Comparison of ENCODE assay signal across 36 cellular contexts in genomic region chr19:50822661-50823208, GRCh38. TPM values are rescaled to one million over a fixed set of nuclear protein-coding genes. Genes with fewer than 3 reads are reported as not detected.
"Had no signal": no experiment of that assay in that cellular context is flagged by ENCODE, and none has a peak within 500 bp of the region (broad histone marks: within the 10 kb centered on the region; RNA-seq: fewer than 3 reads in every experiment).

No MANE protein-coding gene starts in this region.

- H3K27me3 ChIP-seq: testis had no signal

- H3K36me3 ChIP-seq: left lung, sigmoid colon, upper lobe of right lung had no signal

- FAIRE-seq: bronchial epithelial cell had no signal

- DNase-seq: activated CD4-positive, alpha-beta T cell treated with anti-CD3 and anti-CD28 coated beads for 36 hours; activated CD4-positive, alpha-beta T cell treated with anti-CD3 and anti-CD28 coated beads, Interleukin-2, amount 50 U/mL, for 4 hours; activated CD8-positive, alpha-beta memory T cell treated with anti-CD3 and anti-CD28 coated beads for 24 hours; activated CD8-positive, alpha-beta memory T cell treated with anti-CD3 and anti-CD28 coated beads, Interleukin-2, amount 50 U/mL, for 4 hours; activated naive CD4-positive, alpha-beta T cell; activated naive CD8-positive, alpha-beta T cell treated with anti-CD3 and anti-CD28 coated beads, Interleukin-2, amount 10 ng/mL, durations not matched to agents 7 days and 5 days; activated T-cell treated with anti-CD3 and anti-CD28 coated beads, Interleukin-2, amount 50 U/mL, for 24 hours; amniotic stem cell; cerebellar nuclear complex; effector CD8-positive, alpha-beta T cell; erythroblast; foreskin fibroblast; kidney glomerular epithelial cell; left lung; naive thymus-derived CD4-positive, alpha-beta T cell; occipital lobe; sigmoid colon; stimulated activated CD4-positive, alpha-beta T cell treated with anti-CD3 and anti-CD28 coated beads, Interleukin-15, amount 100 ng/mL, for 24 hours; stimulated activated naive CD4-positive, alpha-beta T cell; T-helper 9 cell; testis; upper lobe of right lung had no signal

- H3K9me3 Mint-ChIP-seq: activated naive CD8-positive, alpha-beta T cell treated with anti-CD3 and anti-CD28 coated beads, Interleukin-2, amount 10 ng/mL, durations not matched to agents 7 days and 5 days; activated T-cell treated with anti-CD3 and anti-CD28 coated beads, Interleukin-2, amount 50 U/mL, for 24 hours; activated T-helper 17 cell treated with anti-CD3 and anti-CD28 coated beads, Interleukin-2, amount 50 U/mL, for 72 hours; dendritic cell treated with granulocyte-macrophage colony-stimulating factor and Interleukin-4, amounts not matched to agents 40 ng/mL and 50 ng/mL, for 4 days; naive thymus-derived CD4-positive, alpha-beta T cell; WTC11 had no signal

- H3K27ac ChIP-seq: left lung, sigmoid colon, testis, upper lobe of right lung had no signal

- H3K27ac Mint-ChIP-seq: activated CD4-positive, alpha-beta T cell treated with anti-CD3 and anti-CD28 coated beads for 36 hours; activated naive CD8-positive, alpha-beta T cell treated with anti-CD3 and anti-CD28 coated beads, Interleukin-2, amount 10 ng/mL, durations not matched to agents 7 days and 5 days; activated T-cell treated with anti-CD3 and anti-CD28 coated beads, Interleukin-2, amount 50 U/mL, for 24 hours; activated T-helper 17 cell treated with anti-CD3 and anti-CD28 coated beads, Interleukin-2, amount 50 U/mL, for 72 hours; dendritic cell treated with granulocyte-macrophage colony-stimulating factor and Interleukin-4, amounts not matched to agents 40 ng/mL and 50 ng/mL, for 4 days; WTC11 had no signal

- H3K36me3 Mint-ChIP-seq: activated naive CD8-positive, alpha-beta T cell treated with anti-CD3 and anti-CD28 coated beads, Interleukin-2, amount 10 ng/mL, durations not matched to agents 7 days and 5 days; WTC11 had no signal

- H3K4me2 ChIP-seq: smooth muscle cell had no signal

- H3K4me1 ChIP-seq: testis, upper lobe of right lung had no signal

- H3K9me3 ChIP-seq: left lung, sigmoid colon, testis, upper lobe of right lung had no signal

- H3K4me3 Mint-ChIP-seq: activated CD4-positive, alpha-beta T cell treated with anti-CD3 and anti-CD28 coated beads for 36 hours; activated naive CD8-positive, alpha-beta T cell treated with anti-CD3 and anti-CD28 coated beads, Interleukin-2, amount 10 ng/mL, durations not matched to agents 7 days and 5 days; activated T-cell treated with anti-CD3 and anti-CD28 coated beads, Interleukin-2, amount 50 U/mL, for 24 hours; activated T-helper 17 cell treated with anti-CD3 and anti-CD28 coated beads, Interleukin-2, amount 50 U/mL, for 72 hours; dendritic cell treated with granulocyte-macrophage colony-stimulating factor and Interleukin-4, amounts not matched to agents 40 ng/mL and 50 ng/mL, for 4 days; neural crest cell; WTC11 had no signal

- H3K4me3 ChIP-seq: left lung, lung, sigmoid colon, smooth muscle cell, testis, upper lobe of right lung had no signal

- ATAC-seq: activated CD4-positive, alpha-beta T cell treated with anti-CD3 and anti-CD28 coated beads for 36 hours; activated T-helper 17 cell treated with anti-CD3 and anti-CD28 coated beads, Interleukin-2, amount 50 U/mL, for 72 hours; left lung; naive thymus-derived CD4-positive, alpha-beta T cell; upper lobe of right lung; WTC11 had no signal

RNA-seq across cellular contexts. Expression of gene KLK1, which starts 0.9 kb away (rescaled TPM):
- total RNA-seq: bronchial epithelial cell, fibroblast of lung, glomerular endothelial cell, occipital lobe, renal cortical epithelial cell, sigmoid colon had no signal
- polyA plus RNA-seq: fibroblast of lung; naive thymus-derived CD4-positive, alpha-beta T cell; smooth muscle cell had no signal

RNA-seq across cellular contexts. Expression of gene KLK15, which starts 10.6 kb away (rescaled TPM):
- total RNA-seq: activated CD4-positive, alpha-beta T cell treated with anti-CD3 and anti-CD28 coated beads for 36 hours; activated naive CD8-positive, alpha-beta T cell treated with anti-CD3 and anti-CD28 coated beads, Interleukin-2, amount 10 ng/mL, durations not matched to agents 7 days and 5 days; activated T-helper 17 cell treated with anti-CD3 and anti-CD28 coated beads, Interleukin-2, amount 50 U/mL, for 72 hours; bronchial epithelial cell; fibroblast of lung; glomerular endothelial cell; left lung; lung; mesenteric fat pad; mucosa of gallbladder; naive thymus-derived CD4-positive, alpha-beta T cell; neural crest cell; occipital lobe; posterior vena cava; renal cortical epithelial cell; sigmoid colon; smooth muscle cell; T-helper 1 cell treated with Interleukin-12 subunit alpha and Interleukin-12 subunit beta and Interleukin-4 antibody, amounts not matched to agents 30 ng/mL and 1 ng/mL, for 36 hours; upper lobe of right lung; WTC11 had no signal
- polyA plus RNA-seq: fibroblast of lung; lung; naive thymus-derived CD4-positive, alpha-beta T cell; smooth muscle cell had no signal

RNA-seq across cellular contexts. Expression of gene KLK3, which starts 32.0 kb away (rescaled TPM):
- total RNA-seq: activated CD4-positive, alpha-beta T cell treated with anti-CD3 and anti-CD28 coated beads for 36 hours; activated naive CD8-positive, alpha-beta T cell treated with anti-CD3 and anti-CD28 coated beads, Interleukin-2, amount 10 ng/mL, durations not matched to agents 7 days and 5 days; activated T-helper 17 cell treated with anti-CD3 and anti-CD28 coated beads, Interleukin-2, amount 50 U/mL, for 72 hours; bronchial epithelial cell; fibroblast of lung; glomerular endothelial cell; left lung; lung; mesenteric fat pad; mucosa of gallbladder; naive thymus-derived CD4-positive, alpha-beta T cell; neural crest cell; occipital lobe; posterior vena cava; renal cortical epithelial cell; sigmoid colon; smooth muscle cell; T-helper 1 cell treated with Interleukin-12 subunit alpha and Interleukin-12 subunit beta and Interleukin-4 antibody, amounts not matched to agents 30 ng/mL and 1 ng/mL, for 36 hours; upper lobe of right lung had no signal
- polyA plus RNA-seq: fibroblast of lung; lung; naive thymus-derived CD4-positive, alpha-beta T cell; smooth muscle cell had no signal

RNA-seq across cellular contexts. Expression of gene ACP4, which starts 32.5 kb away (rescaled TPM):
- total RNA-seq: activated CD4-positive, alpha-beta T cell treated with anti-CD3 and anti-CD28 coated beads for 36 hours; activated naive CD8-positive, alpha-beta T cell treated with anti-CD3 and anti-CD28 coated beads, Interleukin-2, amount 10 ng/mL, durations not matched to agents 7 days and 5 days; activated T-helper 17 cell treated with anti-CD3 and anti-CD28 coated beads, Interleukin-2, amount 50 U/mL, for 72 hours; bronchial epithelial cell; fibroblast of lung; glomerular endothelial cell; left lung; lung; mesenteric fat pad; mucosa of gallbladder; naive thymus-derived CD4-positive, alpha-beta T cell; neural crest cell; occipital lobe; posterior vena cava; renal cortical epithelial cell; sigmoid colon; smooth muscle cell; T-helper 1 cell treated with Interleukin-12 subunit alpha and Interleukin-12 subunit beta and Interleukin-4 antibody, amounts not matched to agents 30 ng/mL and 1 ng/mL, for 36 hours; upper lobe of right lung; WTC11 had no signal
- polyA plus RNA-seq: fibroblast of lung; lung; naive thymus-derived CD4-positive, alpha-beta T cell; sigmoid colon had no signal

RNA-seq across cellular contexts. Expression of gene KLK2, which starts 50.5 kb away (rescaled TPM):
- total RNA-seq: activated CD4-positive, alpha-beta T cell treated with anti-CD3 and anti-CD28 coated beads for 36 hours; fibroblast of lung; glomerular endothelial cell; left lung; lung; mesenteric fat pad; mucosa of gallbladder; naive thymus-derived CD4-positive, alpha-beta T cell; neural crest cell; occipital lobe; posterior vena cava; renal cortical epithelial cell; sigmoid colon; smooth muscle cell; T-helper 1 cell treated with Interleukin-12 subunit alpha and Interleukin-12 subunit beta and Interleukin-4 antibody, amounts not matched to agents 30 ng/mL and 1 ng/mL, for 36 hours; upper lobe of right lung; WTC11 had no signal
- polyA plus RNA-seq: fibroblast of lung; lung; naive thymus-derived CD4-positive, alpha-beta T cell; smooth muscle cell had no signal
